19 cellular contexts compared by ENCODE assay signal in the genomic region with DNA sequence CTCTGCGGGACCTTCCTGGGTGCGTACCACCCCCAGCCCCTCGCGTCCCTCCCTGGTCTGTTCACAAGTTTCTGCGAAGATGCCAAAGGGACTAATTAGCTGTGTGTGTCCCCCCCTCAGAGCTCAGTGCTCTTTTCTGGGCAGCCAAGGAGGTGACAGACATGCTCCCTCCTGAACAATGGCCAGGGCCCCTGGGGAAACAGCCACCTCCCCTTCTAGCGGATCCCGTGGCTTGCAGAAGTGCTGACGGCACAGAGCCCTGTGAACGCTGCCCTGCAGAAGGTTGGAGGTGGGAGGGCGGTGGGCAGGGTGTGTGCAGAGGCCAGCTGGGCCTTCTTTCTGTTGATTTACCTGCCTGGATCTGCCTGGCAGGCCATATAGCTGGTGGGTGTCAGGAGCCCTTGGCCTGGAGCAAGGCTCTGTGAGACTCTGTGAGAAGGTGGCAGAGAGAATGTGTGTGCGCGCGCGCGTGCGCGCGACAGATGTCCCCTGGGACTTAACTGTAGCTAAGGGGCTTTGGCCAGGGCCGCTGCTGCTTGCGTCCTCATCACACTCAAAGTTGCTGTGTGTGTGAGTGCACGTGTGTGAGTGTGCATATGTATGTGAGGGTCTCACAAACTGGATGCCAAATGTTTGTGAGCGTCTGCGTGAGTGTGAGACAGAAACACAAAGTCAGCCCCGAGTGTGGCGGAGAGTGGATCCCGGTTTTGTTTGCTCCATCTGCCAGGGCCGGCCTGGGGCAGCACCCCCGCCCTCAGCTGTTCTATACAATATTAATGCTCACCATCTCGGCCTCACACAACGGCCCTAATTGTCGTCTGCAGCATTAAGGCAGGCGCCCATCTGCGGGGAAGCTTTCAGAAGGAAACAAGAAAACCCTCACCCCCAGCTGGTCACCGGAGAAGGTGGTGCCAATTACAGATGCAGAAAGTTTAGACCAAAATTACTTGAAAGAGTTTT. TPM values are rescaled to one million over a fixed set of nuclear protein-coding genes. Genes with fewer than 3 reads are reported as not detected.
DNase-seq lines count a peak whose midpoint lies in the region; ATAC-seq and TF ChIP-seq lines count a peak whose summit lies in the region.
"Had no signal": no experiment of that assay in that cellular context is flagged by ENCODE, and none has a peak within 500 bp of the region (broad histone marks: within the 10 kb centered on the region; RNA-seq: fewer than 3 reads in every experiment).

No MANE protein-coding gene starts in this region.

- H3K4me1 ChIP-seq in HUES64 (ENCODE audit: insufficient read depth, low read length) = peaks cover 37% of the 10 kb centered on the region
- no peaks in the 10 kb centered on the region for H3K4me1 ChIP-seq in naive thymus-derived CD4-positive, alpha-beta T cell (ENCODE audit: control insufficient read depth in 2 of 2, insufficient read depth in 2 of 2, low read length in 2 of 2)
- no peaks in the 10 kb centered on the region for H3K4me1 ChIP-seq in Caco-2
- H3K4me1 ChIP-seq: tibial artery had no signal

- H3K4me3 Mint-ChIP-seq in nephron progenitor cell = no peak overlapping the region
- H3K4me3 Mint-ChIP-seq in naive thymus-derived CD4-positive, alpha-beta T cell = no peak overlapping the region
- no peak overlapping the region for H3K4me3 Mint-ChIP-seq in Caco-2 (ENCODE audit: unreplicated experiment)
- H3K4me3 Mint-ChIP-seq: stimulated activated memory B cell treated with anti-CD40 and anti-IgM and Interleukin-4, amounts not matched to agents 10 μg/mL and 1 μg/mL and 100 μg/mL, for 72 hours; T-cell had no signal

- no peak overlapping the region for H3K27ac ChIP-seq in HUES64 (ENCODE audit: low read depth, low read length)
- no peak overlapping the region for H3K27ac ChIP-seq in naive thymus-derived CD4-positive, alpha-beta T cell (ENCODE audit: low read depth, low read length)
- H3K27ac ChIP-seq: 22Rv1, tibial artery had no signal

- H3K27me3 ChIP-seq in HUES64 (ENCODE audit: insufficient read depth, low read length) (peaks cover 42% of the 10 kb centered on the region), Caco-2 (replicated peaks; ENCODE audit: control insufficient read depth, insufficient read depth, low read length) (peaks cover 2% of the 10 kb centered on the region)
- peaks cover 0 to 6% of the 10 kb centered on the region in 2 donors for H3K27me3 ChIP-seq in naive thymus-derived CD4-positive, alpha-beta T cell (ENCODE audit: control insufficient read depth in 2 of 2, insufficient read depth in 2 of 2, low read length in 2 of 2)

- no peak for TF ChIP-seq CTCF in nephron progenitor cell (IDR thresholded peaks at IDR 0.05)
- no peak for TF ChIP-seq CTCF in Caco-2 (IDR thresholded peaks at IDR 0.05; ENCODE audit: insufficient read depth in 1 of 2, low read depth in 1 of 2, low read length in 1 of 2, severe bottlenecking in 1 of 2, unreplicated experiment in 1 of 2)

- H3K27ac Mint-ChIP-seq in nephron progenitor cell (no peak overlapping the region), Caco-2 (ENCODE audit: unreplicated experiment) (no peak overlapping the region)
- no peak overlapping the region for H3K27ac Mint-ChIP-seq in naive thymus-derived CD4-positive, alpha-beta T cell
- H3K27ac Mint-ChIP-seq: IgD-negative memory B cell; stimulated activated memory B cell treated with anti-CD40 and anti-IgM and Interleukin-4, amounts not matched to agents 10 μg/mL and 1 μg/mL and 100 μg/mL, for 72 hours; T-cell had no signal

- H3K9me3 ChIP-seq in HUES64 (ENCODE audit: insufficient read depth, low read depth, low read length) (no peaks in the 10 kb centered on the region), Caco-2 (no peaks in the 10 kb centered on the region)
- no peaks in the 10 kb centered on the region for H3K9me3 ChIP-seq in naive thymus-derived CD4-positive, alpha-beta T cell (ENCODE audit: control insufficient read depth in 2 of 3, low read length in 3 of 3)
- H3K9me3 ChIP-seq: mucosa of descending colon, tibial artery had no signal

- no peaks in the 10 kb centered on the region for H3K36me3 Mint-ChIP-seq in nephron progenitor cell (ENCODE audit: low read depth)
- H3K36me3 Mint-ChIP-seq in naive thymus-derived CD4-positive, alpha-beta T cell = peaks cover 0 to 7% (median 0%) of the 10 kb centered on the region in 5 donors
- H3K36me3 Mint-ChIP-seq in Caco-2 (ENCODE audit: insufficient read depth, unreplicated experiment) = no peaks in the 10 kb centered on the region
- H3K36me3 Mint-ChIP-seq: IgD-negative memory B cell, T-cell had no signal

- WGBS in HUES64 = 32% methylated on average over 34 of the region's 34 CpGs

- POLR2A ChIA-PET in naive thymus-derived CD4-positive, alpha-beta T cell (lab: Charles Lee) = no interaction called here
- POLR2A ChIA-PET in Caco-2 (lab: Charles Lee) = no interaction called here

- H3K4me1 Mint-ChIP-seq in nephron progenitor cell = peaks cover 15% of the 10 kb centered on the region
- H3K4me1 Mint-ChIP-seq in naive thymus-derived CD4-positive, alpha-beta T cell = peaks cover 0 to 5% (median 0%) of the 10 kb centered on the region in 7 donors
- no peaks in the 10 kb centered on the region for H3K4me1 Mint-ChIP-seq in Caco-2 (ENCODE audit: low read depth, unreplicated experiment)

- H3K9ac ChIP-seq in HUES64 (ENCODE audit: low read depth, low read length) = no peak overlapping the region

- no peaks in the 10 kb centered on the region for H3K9me3 Mint-ChIP-seq in nephron progenitor cell
- H3K9me3 Mint-ChIP-seq in naive thymus-derived CD4-positive, alpha-beta T cell = peaks cover 0 to 5% (median 0%) of the 10 kb centered on the region in 11 donors
- no peaks in the 10 kb centered on the region for H3K9me3 Mint-ChIP-seq in Caco-2 (ENCODE audit: unreplicated experiment)
- H3K9me3 Mint-ChIP-seq: stimulated activated memory B cell treated with anti-CD40 and anti-IgM and Interleukin-4, amounts not matched to agents 10 μg/mL and 1 μg/mL and 100 μg/mL, for 72 hours; T-cell had no signal

- intact Hi-C loops in naive thymus-derived CD4-positive, alpha-beta T cell (cut with micrococcal nuclease) = no loop called here
- intact Hi-C loops in Caco-2 (cut with micrococcal nuclease; ENCODE audit: unreplicated experiment) = no loop called here

- H3K36me3 ChIP-seq in HUES64 (ENCODE audit: insufficient read depth, low read length) (no peaks in the 10 kb centered on the region), Caco-2 (ENCODE audit: control insufficient read depth, insufficient read depth, low read length) (no peaks in the 10 kb centered on the region)
- H3K36me3 ChIP-seq in naive thymus-derived CD4-positive, alpha-beta T cell (ENCODE audit: control insufficient read depth in 2 of 3, insufficient read depth in 3 of 3, low read length in 3 of 3) = no peaks in the 10 kb centered on the region
- H3K36me3 ChIP-seq: tibial artery had no signal

- ATAC-seq in naive thymus-derived CD4-positive, alpha-beta T cell = no peak
- ATAC-seq: HCT116 had no signal

- no TSS peak for BruUV-seq in Caco-2 (replicated peaks; lab: Mats Ljungman, UMichigan)

- H3K27me3 Mint-ChIP-seq in nephron progenitor cell (ENCODE audit: low read depth, poor library complexity) = peaks cover 81% of the 10 kb centered on the region
- peaks cover 46 to 66% (median 52%) of the 10 kb centered on the region in 5 donors for H3K27me3 Mint-ChIP-seq in naive thymus-derived CD4-positive, alpha-beta T cell
- H3K27me3 Mint-ChIP-seq in Caco-2 (ENCODE audit: insufficient read depth, unreplicated experiment) = peaks cover 39% of the 10 kb centered on the region

- CTCF ChIA-PET in naive thymus-derived CD4-positive, alpha-beta T cell (lab: Charles Lee) = no interaction called here
- CTCF ChIA-PET in Caco-2 (lab: Charles Lee) = interaction anchor here (1.2 kb wide), 1 partner anchor 23 kb away, joined by 3 read pairs; no protein-coding TSS in a partner anchor

- DNase-seq in DMS 273 (lab: John Stamatoyannopoulos, UW; ENCODE audit: unreplicated experiment) = peak; percentile 65
- DNase-seq in DMS 273 treated with DMSO at 0.1 percent for 48 hours (lab: John Stamatoyannopoulos, UW) = no peak
- peak; percentile 87 for DNase-seq in NCI-H82 treated with DMSO at 0.1 percent for 48 hours (lab: John Stamatoyannopoulos, UW; ENCODE audit: unreplicated experiment)
- DNase-seq in nephron progenitor cell = peak; percentile 27
- no peak for DNase-seq in naive thymus-derived CD4-positive, alpha-beta T cell
- DNase-seq in activated CD4-positive, alpha-beta T cell treated with anti-CD3 and anti-CD28 coated beads, Interleukin-2, amount 50 U/mL, for 4 hours = no peak
- DNase-seq in Caco-2 = no peak
- DNase-seq: activated CD4-positive, CD25-positive, alpha-beta regulatory T cell; activated effector memory CD4-positive, alpha-beta T cell treated with anti-CD3 and anti-CD28 coated beads, Interleukin-2, amount 50 U/mL, for 16 hours; tibial artery had no signal

- peak overlapping the region; percentile 30; the same call in 1 of the 2 replicates for H3K4me3 ChIP-seq in HUES64 (ENCODE audit: low read length)
- no peak overlapping the region for H3K4me3 ChIP-seq in naive thymus-derived CD4-positive, alpha-beta T cell (ENCODE audit: low read length)
- no peak overlapping the region for H3K4me3 ChIP-seq in Caco-2 (ENCODE audit: low read depth, low read length)
- H3K4me3 ChIP-seq: mucosa of descending colon, tibial artery had no signal

RNA-seq across cellular contexts. Expression of a gene that starts 3.4 kb away (rescaled TPM):
- 0.45 TPM for polyA plus RNA-seq in HUES64 (2013, experiment 1 of 2)
- polyA plus RNA-seq in HUES64 (2013, experiment 2 of 2) = 0.82 TPM
- not detected for total RNA-seq in naive thymus-derived CD4-positive, alpha-beta T cell
- polyA plus RNA-seq in naive thymus-derived CD4-positive, alpha-beta T cell = not detected
- total RNA-seq in Caco-2 (2022) = 0.25 and 0.65 TPM in 2 replicates
- total RNA-seq: kidney epithelial cell had no signal
- polyA plus RNA-seq: esophagus, IgD-negative memory B cell had no signal

RNA-seq across cellular contexts. Expression of a gene that starts 53.5 kb away (rescaled TPM):
- polyA plus RNA-seq in HUES64 (2013, experiment 1 of 2) = not detected
- polyA plus RNA-seq in HUES64 (2013, experiment 2 of 2) = not detected
- not detected for total RNA-seq in naive thymus-derived CD4-positive, alpha-beta T cell
- not detected for polyA plus RNA-seq in naive thymus-derived CD4-positive, alpha-beta T cell
- total RNA-seq in Caco-2 (2022) = not detected in 2 replicates
- total RNA-seq: kidney epithelial cell, mucosa of descending colon, T-cell had no signal
- polyA plus RNA-seq: esophagus, IgD-negative memory B cell had no signal

Comparison
In these comparisons a context has a peak if more than half of its experiments do, and no peak if none do; other contexts are left out.
1. DNase-seq: peak in DMS 273 (single experiment), NCI-H82 treated with DMSO at 0.1 percent for 48 hours (single experiment) and nephron progenitor cell (single experiment); none in DMS 273 treated with DMSO at 0.1 percent for 48 hours (single experiment), naive thymus-derived CD4-positive, alpha-beta T cell (0 of 9), activated CD4-positive, alpha-beta T cell treated with anti-CD3 and anti-CD28 coated beads, Interleukin-2, amount 50 U/mL, for 4 hours (0 of 2) and Caco-2 (0 of 2).